1 cellular context compared by ENCODE assay signal in genomic region chr17:48062273-48062672, GRCh38.
TF ChIP-seq lines count a peak whose summit lies in the region.

No MANE protein-coding gene starts in this region.

TF ChIP-seq in WTC11, 78 proteins besides CTCF, POLR2A, EP300 and RAD21 (continued from another document):
- no peak for TF ChIP-seq MAX (CRISPR knock-in tag; IDR thresholded peaks at IDR 0.05)
- no peak for TF ChIP-seq ZNF263 (CRISPR knock-in tag; IDR thresholded peaks at IDR 0.05; ENCODE audit: low read depth)
- no peak for TF ChIP-seq FOXK1 (CRISPR knock-in tag; IDR thresholded peaks at IDR 0.05)
- no peak for TF ChIP-seq ATF3 (CRISPR knock-in tag; conservative IDR thresholded peaks at IDR 0.05)
- TF ChIP-seq ZMAT4 (CRISPR knock-in tag; IDR thresholded peaks at IDR 0.05) = no peak
- no peak for TF ChIP-seq E2F1 (CRISPR knock-in tag; IDR thresholded peaks at IDR 0.05)
- TF ChIP-seq E2F5 (CRISPR knock-in tag; IDR thresholded peaks at IDR 0.05) = no peak
- TF ChIP-seq MLX (CRISPR knock-in tag; IDR thresholded peaks at IDR 0.05) = no peak
- no peak for TF ChIP-seq ZNF396 (CRISPR knock-in tag; IDR thresholded peaks at IDR 0.05; ENCODE audit: borderline replicate concordance)
